ENCODE assay signal across 26 cellular contexts in genomic region chr1:14499312-14500040, GRCh38.
"Had no signal": no experiment of that assay in that cellular context is flagged by ENCODE, and none has a peak within 500 bp of the region (broad histone marks: within the 10 kb centered on the region; RNA-seq: fewer than 3 reads in every experiment).

No MANE protein-coding gene starts in this region.

- H3K36me3 ChIP-seq: MG63 had no signal

- ATAC-seq: activated T-helper 17 cell treated with anti-CD3 and anti-CD28 coated beads, Interleukin-2, amount 50 U/mL, for 72 hours; Right ventricle myocardium inferior; T-cell had no signal

- H3K27me3 Mint-ChIP-seq: activated CD4-positive, alpha-beta memory T cell treated with anti-CD3 and anti-CD28 coated beads, Interleukin-2, amount 10 ng/mL, durations not matched to agents 7 days and 5 days had no signal

- H3K27me3 ChIP-seq: MG63 had no signal

- H3K27ac ChIP-seq: SK-N-MC had no signal

- H3K4me3 ChIP-seq: MG63, SK-N-MC had no signal

- H3K4me3 Mint-ChIP-seq: activated CD4-positive, alpha-beta memory T cell treated with anti-CD3 and anti-CD28 coated beads, Interleukin-2, amount 10 ng/mL, durations not matched to agents 7 days and 5 days; activated naive CD4-positive, alpha-beta T cell treated with anti-CD3 and anti-CD28 coated beads for 36 hours; activated naive CD8-positive, alpha-beta T cell treated with anti-CD3 and anti-CD28 coated beads for 36 hours; activated T-helper 17 cell treated with anti-CD3 and anti-CD28 coated beads, Interleukin-2, amount 50 U/mL, for 72 hours; T-cell had no signal

- H3K9me3 Mint-ChIP-seq: activated CD4-positive, alpha-beta memory T cell treated with anti-CD3 and anti-CD28 coated beads, Interleukin-2, amount 10 ng/mL, durations not matched to agents 7 days and 5 days; activated naive CD4-positive, alpha-beta T cell treated with anti-CD3 and anti-CD28 coated beads for 36 hours; activated naive CD8-positive, alpha-beta T cell treated with anti-CD3 and anti-CD28 coated beads for 36 hours; activated T-helper 17 cell treated with anti-CD3 and anti-CD28 coated beads, Interleukin-2, amount 50 U/mL, for 72 hours; T-cell had no signal

- H3K4me1 Mint-ChIP-seq: activated CD4-positive, alpha-beta memory T cell treated with anti-CD3 and anti-CD28 coated beads, Interleukin-2, amount 10 ng/mL, durations not matched to agents 7 days and 5 days; activated naive CD8-positive, alpha-beta T cell treated with anti-CD3 and anti-CD28 coated beads for 36 hours; activated T-helper 17 cell treated with anti-CD3 and anti-CD28 coated beads, Interleukin-2, amount 50 U/mL, for 72 hours; T-cell had no signal

- H3K9me3 ChIP-seq: MG63 had no signal

- DNase-seq: activated CD4-positive, alpha-beta memory T cell treated with anti-CD3 and anti-CD28 coated beads, Interleukin-2, amount 10 ng/mL, durations not matched to agents 7 days and 5 days; activated CD4-positive, alpha-beta T cell treated with anti-CD3 and anti-CD28 coated beads, Interleukin-2, amount 50 U/mL, for 1 hour; activated CD4-positive, CD25-positive, alpha-beta regulatory T cell; activated gamma-delta T cell; activated naive CD4-positive, alpha-beta T cell treated with anti-CD3 and anti-CD28 coated beads for 36 hours; activated naive CD8-positive, alpha-beta T cell treated with anti-CD3 and anti-CD28 coated beads for 36 hours; activated T-cell treated with anti-CD3 and anti-CD28 coated beads for 4 hours; activated T-cell treated with anti-CD3 and anti-CD28 coated beads, Interleukin-2, amount 50 U/mL, for 48 hours; cerebellar nuclear complex; KG1; MG63; MV-4-11; NCI-H1417 treated with DMSO at 0.1 percent for 48 hours; NCI-H187; NCI-H2081; NCI-H2227 treated with DMSO at 0.1 percent for 48 hours; NCI-H446 treated with DMSO at 0.1 percent for 48 hours; NCI-H524 treated with DMSO at 0.1 percent for 48 hours; NCI-H82; RPMI8226; T-cell; T-helper 2 cell; T1000 had no signal

- H3K27ac Mint-ChIP-seq: activated CD4-positive, alpha-beta memory T cell treated with anti-CD3 and anti-CD28 coated beads, Interleukin-2, amount 10 ng/mL, durations not matched to agents 7 days and 5 days; activated naive CD4-positive, alpha-beta T cell treated with anti-CD3 and anti-CD28 coated beads for 36 hours; activated naive CD8-positive, alpha-beta T cell treated with anti-CD3 and anti-CD28 coated beads for 36 hours; activated T-helper 17 cell treated with anti-CD3 and anti-CD28 coated beads, Interleukin-2, amount 50 U/mL, for 72 hours; T-cell had no signal

- H3K36me3 Mint-ChIP-seq: activated naive CD8-positive, alpha-beta T cell treated with anti-CD3 and anti-CD28 coated beads for 36 hours; T-cell had no signal
